ENCODE assay signal across 23 cellular contexts in the genomic region with DNA sequence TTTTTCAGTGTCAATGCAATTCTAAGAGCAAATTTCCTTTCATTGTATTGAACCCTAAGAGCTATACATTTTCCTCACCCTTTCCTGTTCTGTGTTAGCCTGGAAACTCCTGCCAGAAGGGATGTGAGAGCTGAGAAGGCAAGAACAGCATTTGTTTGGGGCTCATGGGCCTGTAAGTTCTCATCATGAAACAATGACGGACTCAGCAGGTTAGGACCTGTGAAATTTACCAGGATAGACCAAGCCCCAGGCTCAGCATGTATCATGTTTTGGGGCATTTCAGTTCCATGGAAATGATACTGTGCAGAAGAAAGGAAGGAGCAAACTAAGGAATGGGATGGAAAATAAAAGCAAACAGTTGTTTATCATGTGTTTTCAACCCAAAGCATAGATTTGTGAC. TPM values are rescaled to one million over a fixed set of nuclear protein-coding genes. Genes with fewer than 3 reads are reported as not detected.
"Had no signal": no experiment of that assay in that cellular context is flagged by ENCODE, and none has a peak within 500 bp of the region (broad histone marks: within the 10 kb centered on the region; RNA-seq: fewer than 3 reads in every experiment).

No MANE protein-coding gene starts in this region.

- H3K27me3 ChIP-seq: pancreas, right lobe of liver, sigmoid colon, stomach, thyroid gland, transverse colon, upper lobe of right lung, uterus had no signal

- DNase-seq: naive thymus-derived CD8-positive, alpha-beta T cell; nephron progenitor cell; nucleus accumbens; psoas muscle; right cardiac atrium; right lobe of liver; sigmoid colon; small intestine; stimulated activated CD4-positive, alpha-beta T cell treated with anti-CD3 and anti-CD28 coated beads, Interleukin-15, amount 100 ng/mL, for 24 hours; stimulated activated CD4-positive, alpha-beta T cell treated with anti-CD3 and anti-CD28 coated beads, Interleukin-2, amount 100 ng/mL, for 24 hours; stimulated activated CD4-positive, alpha-beta T cell treated with anti-CD3 and anti-CD28 coated beads, Interleukin-2, amount 100 ng/mL, for 48 hours; stimulated activated CD4-positive, alpha-beta T cell treated with anti-CD3 and anti-CD28 coated beads, Interleukin-4, amount 100 ng/mL, for 24 hours; stimulated activated naive B cell treated with anti-CD40 and anti-IgM and Interleukin-4, amounts not matched to agents 10 μg/mL and 1 μg/mL and 100 μg/mL, for 72 hours; stimulated activated naive CD4-positive, alpha-beta T cell treated with Interleukin-2 at 50 U/mL for 16 hours; stomach; thyroid gland; transverse colon; upper lobe of right lung; uterus had no signal

- H3K4me3 ChIP-seq: pancreas, psoas muscle, right lobe of liver, sigmoid colon, stomach, thoracic aorta, thyroid gland, transverse colon, upper lobe of right lung, uterus had no signal

- H3K4me1 ChIP-seq: pancreas, psoas muscle, right lobe of liver, stomach, thyroid gland, transverse colon, upper lobe of right lung, uterus had no signal

- H3K36me3 ChIP-seq: neutrophil, pancreas, right lobe of liver, sigmoid colon, stomach, thoracic aorta, thyroid gland, transverse colon, upper lobe of right lung, uterus had no signal

- H3K9me3 ChIP-seq: neutrophil, pancreas, psoas muscle, right lobe of liver, sigmoid colon, stomach, thoracic aorta, thyroid gland, transverse colon, upper lobe of right lung, uterus had no signal

- FAIRE-seq: pancreas, small intestine had no signal

- H3K27ac ChIP-seq: neutrophil, pancreas, psoas muscle, right lobe of liver, sigmoid colon, stomach, thoracic aorta, thyroid gland, transverse colon, upper lobe of right lung, uterus had no signal

RNA-seq across cellular contexts. Expression of gene NTM, which starts 41.6 kb away (rescaled TPM):
- total RNA-seq: naive thymus-derived CD8-positive, alpha-beta T cell; natural killer cell treated with Interleukin-12 subunit alpha and Interleukin-12 subunit beta and Interleukin-15 and Interleukin-18, amount 100 ng/mL, for 72 hours; thoracic aorta had no signal
- polyA plus RNA-seq: naive thymus-derived CD8-positive, alpha-beta T cell had no signal
